Comparison of ENCODE assay signal across 9 cellular contexts in the genomic region with DNA sequence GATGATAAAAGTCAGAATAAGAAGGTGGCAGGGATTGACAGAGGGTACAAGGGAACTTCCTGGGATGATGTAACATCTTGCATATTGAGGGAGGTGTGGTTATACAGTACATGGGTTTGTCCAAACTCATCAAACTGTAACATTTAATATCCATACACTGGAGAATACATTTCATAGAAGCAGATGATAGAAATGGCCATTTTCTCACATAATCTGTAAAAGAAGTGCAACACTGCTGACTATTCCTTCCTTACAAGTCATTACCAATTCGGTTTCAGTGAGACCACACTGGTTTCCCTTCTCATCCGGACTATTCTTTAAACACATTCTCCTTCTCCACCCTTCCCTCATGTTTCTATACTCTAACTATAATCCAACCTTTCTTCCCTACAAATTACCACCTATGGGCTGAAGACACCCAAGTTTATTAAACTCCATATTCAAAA. TPM values are rescaled to one million over a fixed set of nuclear protein-coding genes. Genes with fewer than 3 reads are reported as not detected.
DNase-seq lines count a peak whose midpoint lies in the region; ATAC-seq and TF ChIP-seq lines count a peak whose summit lies in the region.
"Had no signal": no experiment of that assay in that cellular context is flagged by ENCODE, and none has a peak within 500 bp of the region (broad histone marks: within the 10 kb centered on the region; RNA-seq: fewer than 3 reads in every experiment).

No MANE protein-coding gene starts in this region.

- H3K27ac Mint-ChIP-seq in CD4-positive, alpha-beta memory T cell, result peak overlapping the region; percentile 96 to 100 (median 98)
- peak overlapping the region; percentile 98 to 99 (median 99) for H3K27ac Mint-ChIP-seq in naive thymus-derived CD8-positive, alpha-beta T cell

- intact Hi-C loops in CD4-positive, alpha-beta memory T cell (cut with micrococcal nuclease), result no loop called here
- intact Hi-C loops in mammary epithelial cell (cut with micrococcal nuclease), result no loop called here

- no peak for DNase-seq in CD4-positive, alpha-beta memory T cell
- DNase-seq in mammary epithelial cell, result peak; percentile 26
- peak in 1 of 10 donors; percentile 15 for DNase-seq in naive thymus-derived CD8-positive, alpha-beta T cell
- no peak for DNase-seq in A172 (ENCODE audit: low spot score)
- DNase-seq in GM19238 (ENCODE audit: insufficient read length, low spot score), result no peak
- DNase-seq in NCI-H2107 treated with DMSO at 0.1 percent for 48 hours (lab: John Stamatoyannopoulos, UW; ENCODE audit: unreplicated experiment), result no peak
- no peak for DNase-seq in omental fat pad (ENCODE audit: low spot score)

- 7% methylated on average over 2 of the region's 2 CpGs for WGBS in mammary epithelial cell (ENCODE audit: low coverage, missing lambda C conversion rate)

- H3K9me3 ChIP-seq in CD4-positive, alpha-beta memory T cell (ENCODE audit: control insufficient read depth in 1 of 2, low read length in 2 of 2), result no peaks in the 10 kb centered on the region
- no peaks in the 10 kb centered on the region for H3K9me3 ChIP-seq in KOPT-K1 (ENCODE audit: insufficient read depth, low read length, poor library complexity, severe bottlenecking)
- H3K9me3 ChIP-seq in mammary epithelial cell (replicated peaks; ENCODE audit: insufficient read depth, low read length), result no peaks in the 10 kb centered on the region

- H3K36me3 ChIP-seq in CD4-positive, alpha-beta memory T cell (ENCODE audit: insufficient read depth, low read length), result no peaks in the 10 kb centered on the region
- H3K36me3 ChIP-seq in KOPT-K1 (ENCODE audit: insufficient read depth, low read length) (peaks cover 8% of the 10 kb centered on the region; the same call in 1 of the 2 replicates), mammary epithelial cell (ENCODE audit: insufficient read depth, low read length) (no peaks in the 10 kb centered on the region)

- peak overlapping the region; percentile 97 for H2AFZ ChIP-seq in mammary epithelial cell (ENCODE audit: low read depth, low read length)

- H3K36me3 Mint-ChIP-seq in CD4-positive, alpha-beta memory T cell, result peaks cover 5 to 14% of the 10 kb centered on the region in 2 donors
- peaks cover 0 to 13% (median 3%) of the 10 kb centered on the region in 3 donors for H3K36me3 Mint-ChIP-seq in naive thymus-derived CD8-positive, alpha-beta T cell

- H3K79me2 ChIP-seq in mammary epithelial cell (ENCODE audit: insufficient read depth, low read length), result peaks cover 66% of the 10 kb centered on the region

- no peak for TF ChIP-seq CTCF in mammary epithelial cell (conservative IDR thresholded peaks at IDR 0.05 in 1 of 2, IDR thresholded peaks at IDR 0.05 in 1 of 2; ENCODE audit: extremely low read depth in 1 of 2, insufficient read depth in 1 of 2, low read depth in 1 of 2, low read length in 2 of 2)
- TF ChIP-seq CTCF in omental fat pad (IDR thresholded peaks at IDR 0.05), result no peak

- H3K27me3 Mint-ChIP-seq in CD4-positive, alpha-beta memory T cell, result no peaks in the 10 kb centered on the region
- no peaks in the 10 kb centered on the region for H3K27me3 Mint-ChIP-seq in naive thymus-derived CD8-positive, alpha-beta T cell

- CTCF ChIA-PET in CD4-positive, alpha-beta memory T cell (lab: Charles Lee; ENCODE audit: partially characterized antibody), result interaction anchor here (1.2 kb wide), 1 partner anchor 518 kb away, joined by 3 read pairs; no protein-coding TSS in a partner anchor
- CTCF ChIA-PET in mammary epithelial cell (lab: Charles Lee; ENCODE audit: low non-redundant PET), result no interaction called here

- in situ Hi-C loops in mammary epithelial cell (cut with MboI; ENCODE audit: low sequenced_read_pairs in 2 of 2), result no loop called here

- no peak for ATAC-seq in naive thymus-derived CD8-positive, alpha-beta T cell
- no peak for ATAC-seq in omental fat pad (ENCODE audit: low FRiP score)
- ATAC-seq: Right ventricle myocardium inferior had no signal

- H3K27ac ChIP-seq in CD4-positive, alpha-beta memory T cell (ENCODE audit: low read depth, low read length), result peak overlapping the region; percentile 93
- H3K27ac ChIP-seq in KOPT-K1 (ENCODE audit: low read depth, low read length, poor library complexity, severe bottlenecking), result peak overlapping the region; percentile 87
- H3K27ac ChIP-seq in mammary epithelial cell (ENCODE audit: insufficient read depth, low read depth, low read length), result peak overlapping the region; percentile 94

- POLR2A ChIA-PET in CD4-positive, alpha-beta memory T cell (lab: Charles Lee; ENCODE audit: partially characterized antibody), result interaction anchor here (1.3 to 1.4 kb wide), 2 partner anchors 33 to 130 kb away, joined by 4 read pairs; no protein-coding TSS in a partner anchor
- POLR2A ChIA-PET in naive thymus-derived CD8-positive, alpha-beta T cell (lab: Charles Lee), result no interaction called here

- peak overlapping the region; percentile 84 to 97 for H3K4me3 ChIP-seq in CD4-positive, alpha-beta memory T cell (ENCODE audit: low read length in 2 of 2)
- peak overlapping the region; percentile 79 to 99 (median 95) for H3K4me3 ChIP-seq in mammary epithelial cell (replicated peaks in 1 of 3; ENCODE audit: insufficient read depth in 1 of 3, low read depth in 2 of 3, low read length in 3 of 3)

- no peaks in the 10 kb centered on the region for H3K27me3 ChIP-seq in CD4-positive, alpha-beta memory T cell (ENCODE audit: insufficient read depth, low read length)
- no peaks in the 10 kb centered on the region for H3K27me3 ChIP-seq in mammary epithelial cell (ENCODE audit: insufficient read depth, low read length)

- H3K9me3 Mint-ChIP-seq in CD4-positive, alpha-beta memory T cell, result no peaks in the 10 kb centered on the region
- H3K9me3 Mint-ChIP-seq in naive thymus-derived CD8-positive, alpha-beta T cell, result no peaks in the 10 kb centered on the region

- peaks cover 57% of the 10 kb centered on the region for H3K4me1 ChIP-seq in CD4-positive, alpha-beta memory T cell (ENCODE audit: insufficient read depth, low read length)
- H3K4me1 ChIP-seq in mammary epithelial cell (ENCODE audit: insufficient read depth, low read length), result peaks cover 4% of the 10 kb centered on the region

- H4K20me1 ChIP-seq in mammary epithelial cell (ENCODE audit: insufficient read depth, low read length), result no peaks in the 10 kb centered on the region

- peaks cover 49 to 69% (median 60%) of the 10 kb centered on the region in 4 donors for H3K4me1 Mint-ChIP-seq in CD4-positive, alpha-beta memory T cell
- peaks cover 36 to 67% (median 65%) of the 10 kb centered on the region in 4 donors for H3K4me1 Mint-ChIP-seq in naive thymus-derived CD8-positive, alpha-beta T cell

- H3K9ac ChIP-seq in mammary epithelial cell (ENCODE audit: insufficient read depth, low read length), result peak overlapping the region; percentile 98

- dilution Hi-C loops in mammary epithelial cell (cut with HindIII; ENCODE audit: low sequenced_read_pairs), result no loop called here

- no TSS peak for BruUV-seq in mammary epithelial cell (replicated peaks; lab: Mats Ljungman, UMichigan)

- H3K4me2 ChIP-seq in mammary epithelial cell (ENCODE audit: insufficient read depth, low read depth, low read length), result peak overlapping the region; percentile 95

- peak overlapping the region; percentile 89 to 97 (median 94) for H3K4me3 Mint-ChIP-seq in CD4-positive, alpha-beta memory T cell
- H3K4me3 Mint-ChIP-seq in naive thymus-derived CD8-positive, alpha-beta T cell, result peak overlapping the region; percentile 87 to 95 (median 90)

RNA-seq across cellular contexts. Expression of a gene that starts 1.7 kb away (rescaled TPM):
- 10 to 100 TPM; 77.2 to 77.7 TPM for total RNA-seq in CD4-positive, alpha-beta memory T cell
- polyA plus RNA-seq in CD4-positive, alpha-beta memory T cell, result 100 to 1,000 TPM; 170 to 267 TPM
- 100 to 1,000 TPM; 129 to 238 TPM for total RNA-seq in mammary epithelial cell
- 102 TPM for polyA plus RNA-seq in mammary epithelial cell
- polyA minus RNA-seq in mammary epithelial cell, result 109 TPM
- 10 to 100 TPM; 73.1 to 76.7 TPM for total RNA-seq in naive thymus-derived CD8-positive, alpha-beta T cell
- 100 to 1,000 TPM; 174 to 222 (median 194) TPM for polyA plus RNA-seq in naive thymus-derived CD8-positive, alpha-beta T cell
- total RNA-seq in A172 (2014; rRNA removed; shearing (Covaris generic)), result 315 and 320 TPM in 2 replicates
- 100 to 1,000 TPM; 108 to 152 (median 126) TPM for total RNA-seq in omental fat pad
